ENCODE assay signal across 9 cellular contexts in genomic region chr3:158355623-158356588, GRCh38.
DNase-seq lines count a peak whose midpoint lies in the region; ATAC-seq lines count a peak whose summit lies in the region.
"Had no signal": no experiment of that assay in that cellular context is flagged by ENCODE, and none has a peak within 500 bp of the region (broad histone marks: within the 10 kb centered on the region; RNA-seq: fewer than 3 reads in every experiment).

No MANE protein-coding gene starts in this region.

- H3K4me1 Mint-ChIP-seq in activated CD4-positive, alpha-beta T cell treated with anti-CD3 and anti-CD28 coated beads, Interleukin-2, amount 10 ng/mL, durations not matched to agents 7 days and 5 days = peaks cover 1% of the 10 kb centered on the region
- H3K4me1 Mint-ChIP-seq: nephron had no signal

- peak; percentile 18 for DNase-seq in myocyte (ENCODE audit: low read depth)
- no peak for DNase-seq in activated CD4-positive, alpha-beta T cell treated with anti-CD3 and anti-CD28 coated beads, Interleukin-2, amount 10 ng/mL, durations not matched to agents 7 days and 5 days
- no peak for DNase-seq in NCI-H345 treated with DMSO at 0.1 percent for 48 hours (lab: John Stamatoyannopoulos, UW; ENCODE audit: unreplicated experiment)
- DNase-seq in sciatic nerve (ENCODE audit: low spot score) = no peak
- DNase-seq: NCI-H1930 had no signal

- CTCF ChIA-PET in activated CD4-positive, alpha-beta T cell treated with anti-CD3 and anti-CD28 coated beads, Interleukin-2, amount 10 ng/mL, durations not matched to agents 7 days and 5 days (lab: Charles Lee) = no interaction called here

- H3K36me3 Mint-ChIP-seq in activated CD4-positive, alpha-beta T cell treated with anti-CD3 and anti-CD28 coated beads, Interleukin-2, amount 10 ng/mL, durations not matched to agents 7 days and 5 days (ENCODE audit: low read depth) = peaks cover 5% of the 10 kb centered on the region

- POLR2A ChIA-PET in activated CD4-positive, alpha-beta T cell treated with anti-CD3 and anti-CD28 coated beads, Interleukin-2, amount 10 ng/mL, durations not matched to agents 7 days and 5 days (lab: Charles Lee) = no interaction called here

- H3K27me3 Mint-ChIP-seq in activated CD4-positive, alpha-beta T cell treated with anti-CD3 and anti-CD28 coated beads, Interleukin-2, amount 10 ng/mL, durations not matched to agents 7 days and 5 days = no peaks in the 10 kb centered on the region

- intact Hi-C loops in sciatic nerve (cut with DNase I) = no loop called here

- H3K9me3 Mint-ChIP-seq in activated CD4-positive, alpha-beta T cell treated with anti-CD3 and anti-CD28 coated beads, Interleukin-2, amount 10 ng/mL, durations not matched to agents 7 days and 5 days = peaks cover 2% of the 10 kb centered on the region
- H3K9me3 Mint-ChIP-seq: nephron had no signal

- no peak overlapping the region for H3K4me3 Mint-ChIP-seq in activated CD4-positive, alpha-beta T cell treated with anti-CD3 and anti-CD28 coated beads, Interleukin-2, amount 10 ng/mL, durations not matched to agents 7 days and 5 days
- H3K4me3 Mint-ChIP-seq: nephron had no signal

- H3K27ac Mint-ChIP-seq in activated CD4-positive, alpha-beta T cell treated with anti-CD3 and anti-CD28 coated beads, Interleukin-2, amount 10 ng/mL, durations not matched to agents 7 days and 5 days = no peak overlapping the region
- H3K27ac Mint-ChIP-seq: nephron had no signal

- peak; percentile 81 for ATAC-seq in GM19025 (IDR thresholded peaks at IDR 0.05; ENCODE audit: low read depth, unreplicated experiment)
- peak; percentile 91 for ATAC-seq in HG02588 (IDR thresholded peaks at IDR 0.05; ENCODE audit: unreplicated experiment)
- peak; percentile 96 for ATAC-seq in HG03432 (IDR thresholded peaks at IDR 0.05; ENCODE audit: unreplicated experiment)
- ATAC-seq in sciatic nerve = no peak
